In the genomic region with DNA sequence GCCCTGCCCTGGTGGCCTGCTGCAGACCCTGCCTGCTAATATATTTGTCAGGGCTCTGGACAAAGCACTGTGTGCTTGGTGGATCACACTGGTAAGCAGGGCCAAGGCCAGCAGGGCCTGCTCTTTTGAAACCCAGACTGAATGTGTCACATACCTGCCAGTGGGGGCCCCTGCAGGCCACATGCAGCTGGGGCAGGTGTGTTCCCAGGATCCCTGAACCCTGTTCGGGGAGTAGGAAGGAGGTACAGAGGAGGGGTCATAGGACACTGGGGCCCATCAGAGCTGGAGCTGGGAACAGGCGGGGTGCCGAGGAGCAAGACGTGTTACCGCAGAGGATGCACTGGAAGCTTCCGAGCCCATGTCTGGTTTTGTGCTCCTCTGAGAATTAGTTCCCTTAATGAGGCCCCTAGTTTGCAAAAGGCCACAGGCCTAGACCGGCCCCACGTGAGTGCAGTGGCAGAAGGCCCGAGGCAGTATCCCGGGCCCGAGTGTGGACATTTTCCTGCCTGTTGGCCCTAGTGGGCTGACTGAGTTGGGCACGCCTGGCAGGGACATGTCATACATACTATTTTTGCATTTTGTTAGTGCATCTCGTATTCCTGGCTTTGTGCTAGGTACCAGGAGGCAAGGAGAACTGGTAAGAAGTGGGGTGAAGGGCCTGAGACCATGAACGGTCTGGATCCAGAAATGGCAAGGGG, we compare ENCODE assay signal across 26 cellular contexts. TPM values are rescaled to one million over a fixed set of nuclear protein-coding genes. Genes with fewer than 3 reads are reported as not detected.
DNase-seq lines count a peak whose midpoint lies in the region; ATAC-seq and TF ChIP-seq lines count a peak whose summit lies in the region.
"Had no signal": no experiment of that assay in that cellular context is flagged by ENCODE, and none has a peak within 500 bp of the region (broad histone marks: within the 10 kb centered on the region; RNA-seq: fewer than 3 reads in every experiment).

No MANE protein-coding gene starts in this region.

- intact Hi-C loops in right lobe of liver (cut with DNase I), result no loop called here

- no peaks in the 10 kb centered on the region for H3K79me1 ChIP-seq in H9 (ENCODE audit: insufficient read depth, low read depth, low read length, poor library complexity, severe bottlenecking)

- H3K23ac ChIP-seq in H9 (ENCODE audit: insufficient read length, low read depth, low read length), result no peak overlapping the region

- no peak overlapping the region for H3T11ph ChIP-seq in H9 (ENCODE audit: low read length)

- TF ChIP-seq CTCF in H9 (conservative IDR thresholded peaks at IDR 0.05) (peak; percentile 45), chondrocyte (IDR thresholded peaks at IDR 0.05) (no peak), right lobe of liver (IDR thresholded peaks at IDR 0.05) (no peak), foreskin fibroblast (IDR thresholded peaks at IDR 0.05; ENCODE audit: low read depth, low read length) (no peak)

- peaks cover 46% of the 10 kb centered on the region for H3K27me3 Mint-ChIP-seq in H9 (ENCODE audit: low read depth)
- no peaks in the 10 kb centered on the region for H3K27me3 Mint-ChIP-seq in chondrocyte (ENCODE audit: low read depth)
- H3K27me3 Mint-ChIP-seq: stimulated activated naive B cell treated with anti-CD40 and anti-IgM and Interleukin-4, amounts not matched to agents 10 μg/mL and 1 μg/mL and 100 μg/mL, for 72 hours had no signal

- H3K79me2 ChIP-seq in H9 (ENCODE audit: insufficient read depth, low read length), result no peaks in the 10 kb centered on the region

- ATAC-seq in right lobe of liver (no peak), HG02870 (IDR thresholded peaks at IDR 0.05; ENCODE audit: unreplicated experiment) (no peak)
- ATAC-seq: stimulated activated naive B cell treated with anti-CD40 and anti-IgM and Interleukin-4, amounts not matched to agents 10 μg/mL and 1 μg/mL and 100 μg/mL, for 72 hours had no signal

- H3K4me3 ChIP-seq in right lobe of liver (no peak overlapping the region), foreskin fibroblast (ENCODE audit: low read depth in 1 of 2, low read length in 2 of 2) (no peak overlapping the region)
- H3K4me3 ChIP-seq: SK-N-MC, testis had no signal

- WGBS in H9 (ENCODE audit: extremely low coverage, insufficient read length, low lambda C conversion rate), result no CpG with 5 or more reads among the region's 14 CpGs
- WGBS in right lobe of liver (ENCODE audit: insufficient coverage, low coverage, low lambda C conversion rate, missing lambda C conversion rate), result 61% methylated on average over 4 of the region's 14 CpGs

- no peak overlapping the region for H2BK5ac ChIP-seq in H9 (ENCODE audit: insufficient read length, low read length)

- DNase-seq in COLO668 (lab: John Stamatoyannopoulos, UW; ENCODE audit: unreplicated experiment), result peak; percentile 38
- DNase-seq in H9, result no peak
- peak; percentile 68 for DNase-seq in chondrocyte (ENCODE audit: low spot score)
- peak in 2 of 3 donors; percentile 39 to 43 for DNase-seq in right lobe of liver
- DNase-seq in foreskin fibroblast, result no peak
- no peak for DNase-seq in D341Med (ENCODE audit: low spot score)
- DNase-seq in NCI-H2107 (lab: John Stamatoyannopoulos, UW), result no peak
- DNase-seq: activated CD4-positive, alpha-beta T cell treated with anti-CD3 and anti-CD28 coated beads for 48 hours; activated naive CD4-positive, alpha-beta T cell treated with anti-CD3 and anti-CD28 coated beads for 36 hours; activated T-cell treated with anti-CD3 and anti-CD28 coated beads, Interleukin-2, amount 50 U/mL, for 48 hours; Calu3; EL; Kasumi-1; kidney glomerular epithelial cell; NCI-H187; NCI-H526 treated with DMSO at 0.1 percent for 48 hours; stimulated activated CD4-positive, alpha-beta T cell treated with anti-CD3 and anti-CD28 coated beads, Interleukin-4, amount 100 ng/mL, for 24 hours; stimulated activated naive B cell treated with anti-CD40 and anti-IgM and Interleukin-4, amounts not matched to agents 10 μg/mL and 1 μg/mL and 100 μg/mL, for 72 hours; T-helper 2 cell; testis had no signal

- no peak overlapping the region for H2BK15ac ChIP-seq in H9 (ENCODE audit: low read depth, low read length)

- no peak overlapping the region for H3K4ac ChIP-seq in H9 (ENCODE audit: low read depth, low read length)

- no peak overlapping the region for H4K91ac ChIP-seq in H9 (ENCODE audit: insufficient read length, low read depth, low read length)

- no peak overlapping the region for H3K9ac ChIP-seq in H9 (ENCODE audit: extremely low read depth, insufficient read length, low read length)

- H3K27ac ChIP-seq in H9 (ENCODE audit: insufficient read length, low read depth, low read length), result no peak overlapping the region
- H3K27ac ChIP-seq in right lobe of liver, result no peak overlapping the region
- H3K27ac ChIP-seq: C4-2B, neutrophil, SK-N-MC, testis had no signal

- H2AK5ac ChIP-seq in H9 (ENCODE audit: insufficient read length, low read length), result no peak overlapping the region

- H3K9me3 ChIP-seq in H9 (ENCODE audit: control insufficient read depth, low read depth, low read length) (no peaks in the 10 kb centered on the region), right lobe of liver (no peaks in the 10 kb centered on the region)
- H3K9me3 ChIP-seq: neutrophil, testis had no signal

- no peak overlapping the region for H3K4me2 ChIP-seq in H9 (ENCODE audit: insufficient read depth, insufficient read length, low read length)

- H3K27me3 ChIP-seq in H9 (ENCODE audit: insufficient read depth, low read length) (peaks cover 10% of the 10 kb centered on the region; the same call in 1 of the 2 replicates), right lobe of liver (no peaks in the 10 kb centered on the region)
- H3K27me3 ChIP-seq: neutrophil, testis had no signal

- H2AFZ ChIP-seq in H9 (ENCODE audit: low read length), result no peak overlapping the region

- H3K9me3 Mint-ChIP-seq in H9, result peaks cover 0 to 4% of the 10 kb centered on the region in 2 experiments; a peak in 1 of 5 replicates
- H3K9me3 Mint-ChIP-seq in chondrocyte (ENCODE audit: low read depth), result no peaks in the 10 kb centered on the region
- H3K9me3 Mint-ChIP-seq: activated naive CD4-positive, alpha-beta T cell treated with anti-CD3 and anti-CD28 coated beads for 36 hours; stimulated activated naive B cell treated with anti-CD40 and anti-IgM and Interleukin-4, amounts not matched to agents 10 μg/mL and 1 μg/mL and 100 μg/mL, for 72 hours had no signal

- no peak overlapping the region for H4K8ac ChIP-seq in H9 (replicated peaks; ENCODE audit: insufficient read length, low read depth, low read length)

- TF ChIP-seq POLR2A in right lobe of liver (IDR thresholded peaks at IDR 0.05), result no peak

- peaks cover 0 to 20% (median 3%) of the 10 kb centered on the region in 4 donors for H3K36me3 ChIP-seq in right lobe of liver
- H3K36me3 ChIP-seq: neutrophil had no signal

- no peak overlapping the region for H3K18ac ChIP-seq in H9 (ENCODE audit: insufficient read length, low read depth, low read length)

- H3K36me3 Mint-ChIP-seq in H9 (ENCODE audit: insufficient read depth in 1 of 3, low read depth in 3 of 3) (peaks cover 4 to 14% (median 13%) of the 10 kb centered on the region in 3 experiments; a peak in 6 of 7 replicates), chondrocyte (ENCODE audit: low read depth) (peaks cover 5% of the 10 kb centered on the region)
- H3K36me3 Mint-ChIP-seq: stimulated activated naive B cell treated with anti-CD40 and anti-IgM and Interleukin-4, amounts not matched to agents 10 μg/mL and 1 μg/mL and 100 μg/mL, for 72 hours had no signal

- no peak overlapping the region; a peak in 1 of 5 replicates for H3K4me3 Mint-ChIP-seq in H9
- H3K4me3 Mint-ChIP-seq in chondrocyte (ENCODE audit: unreplicated experiment), result no peak overlapping the region
- H3K4me3 Mint-ChIP-seq: activated naive CD4-positive, alpha-beta T cell treated with anti-CD3 and anti-CD28 coated beads for 36 hours; stimulated activated naive B cell treated with anti-CD40 and anti-IgM and Interleukin-4, amounts not matched to agents 10 μg/mL and 1 μg/mL and 100 μg/mL, for 72 hours had no signal

- H4K20me1 ChIP-seq in H9 (ENCODE audit: control insufficient read depth, insufficient read depth, insufficient read length), result no peaks in the 10 kb centered on the region

- no peak overlapping the region for H3K27ac Mint-ChIP-seq in H9
- no peak overlapping the region for H3K27ac Mint-ChIP-seq in chondrocyte (ENCODE audit: unreplicated experiment)
- H3K27ac Mint-ChIP-seq: activated naive CD4-positive, alpha-beta T cell treated with anti-CD3 and anti-CD28 coated beads for 36 hours; stimulated activated naive B cell treated with anti-CD40 and anti-IgM and Interleukin-4, amounts not matched to agents 10 μg/mL and 1 μg/mL and 100 μg/mL, for 72 hours had no signal

- no peak overlapping the region for H3K56ac ChIP-seq in H9 (ENCODE audit: insufficient read length, low read depth, low read length)

- no peaks in the 10 kb centered on the region for H3K23me2 ChIP-seq in H9 (ENCODE audit: insufficient read length, low read depth, low read length, poor library complexity, severe bottlenecking)

- H2BK120ac ChIP-seq in H9 (ENCODE audit: low read depth, low read length, poor library complexity, severe bottlenecking), result no peak overlapping the region

- H2BK12ac ChIP-seq in H9 (ENCODE audit: insufficient read length, low read depth, low read length), result no peak overlapping the region

- H3K4me1 ChIP-seq in H9 (ENCODE audit: insufficient read depth, low read length), result no peaks in the 10 kb centered on the region
- no peaks in the 10 kb centered on the region for H3K4me1 ChIP-seq in right lobe of liver

- H3K14ac ChIP-seq in H9 (ENCODE audit: insufficient read depth, low read length), result no peak overlapping the region

- H3K4me1 Mint-ChIP-seq in H9 (peaks cover 8 to 9% of the 10 kb centered on the region in 2 experiments), chondrocyte (ENCODE audit: low read depth) (no peaks in the 10 kb centered on the region)

- H2BK20ac ChIP-seq in H9 (ENCODE audit: low read depth, low read length, poor library complexity, severe bottlenecking), result no peak overlapping the region

- no peak overlapping the region for H4K5ac ChIP-seq in H9 (ENCODE audit: insufficient read length, low read depth, low read length)

RNA-seq across cellular contexts. Expression of a gene that starts 11.2 kb away (rescaled TPM):
- total RNA-seq in H9 (2021), result 0.35 TPM in 1 of 2 replicates, not detected in the other
- 0.45 to 0.74 TPM (median 0.63 TPM) in 3 replicates for total RNA-seq in chondrocyte
- total RNA-seq in right lobe of liver, result under 1 TPM in 5 of 6 experiments, not detected in 1; 0.34 to 0.84 (median 0.55) TPM
- total RNA-seq: activated naive CD4-positive, alpha-beta T cell treated with anti-CD3 and anti-CD28 coated beads for 36 hours; bronchial epithelial cell; Calu3; RPMI7951 had no signal

RNA-seq across cellular contexts. Expression of a gene that starts 54.2 kb away (rescaled TPM):
- total RNA-seq in H9 (2021) (8.4 and 8.7 TPM in 2 replicates), chondrocyte (3.9 to 7.5 TPM (median 7.0 TPM) in 3 replicates), right lobe of liver (10 to 100 TPM in 5 of 6 experiments, 1 to 10 TPM in 1; 9.7 to 16.0 (median 14.8) TPM)

RNA-seq across cellular contexts. Expression of a gene that starts 56.6 kb away (rescaled TPM):
- total RNA-seq in H9 (2021) (18.1 and 19.0 TPM in 2 replicates), chondrocyte (29.8 to 32.1 TPM (median 30.3 TPM) in 3 replicates), right lobe of liver (10 to 100 TPM in 3 of 6 experiments, 1 to 10 TPM in 3; 3.0 to 14.2 (median 9.5) TPM)

Comparison
In these comparisons a context has a peak if more than half of its experiments do, and no peak if none do; other contexts are left out.
1. DNase-seq: peak in COLO668 (single experiment), chondrocyte (single experiment) and right lobe of liver (2 of 3); none in H9 (single experiment), foreskin fibroblast (0 of 2), D341Med (single experiment) and NCI-H2107 (single experiment).